ENCODE assay signal across 23 cellular contexts in the genomic region with DNA sequence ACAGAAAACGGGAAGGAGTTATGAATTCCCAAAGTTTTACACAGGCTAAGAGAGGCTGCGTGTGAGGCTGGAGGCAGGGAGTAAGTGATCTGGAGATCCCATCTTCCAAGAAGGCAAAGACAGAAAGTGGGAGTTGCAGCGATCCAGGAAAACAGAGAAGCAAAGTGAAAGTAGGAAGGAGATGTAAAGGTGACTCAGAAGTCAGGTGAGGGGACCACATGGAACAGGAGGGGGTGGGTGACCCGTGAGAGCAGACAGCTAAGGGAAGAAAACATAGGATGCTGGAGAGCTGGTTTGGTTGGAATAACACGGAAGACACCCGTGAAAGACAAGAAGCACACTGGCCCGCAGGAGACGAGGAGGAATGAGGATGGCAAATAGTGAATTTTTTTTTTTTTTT. TPM values are rescaled to one million over a fixed set of nuclear protein-coding genes. Genes with fewer than 3 reads are reported as not detected.
"Had no signal": no experiment of that assay in that cellular context is flagged by ENCODE, and none has a peak within 500 bp of the region (broad histone marks: within the 10 kb centered on the region; RNA-seq: fewer than 3 reads in every experiment).

No MANE protein-coding gene starts in this region.

- H3K27ac Mint-ChIP-seq: dendritic cell treated with granulocyte-macrophage colony-stimulating factor and Interleukin-4, amounts not matched to agents 40 ng/mL and 50 ng/mL, for 4 days; nephron; stimulated activated naive CD8-positive, alpha-beta T cell treated with anti-CD3 and anti-CD28 coated beads, Interleukin-15, amount 100 ng/mL, for 72 hours had no signal

- H3K9me3 Mint-ChIP-seq: dendritic cell treated with granulocyte-macrophage colony-stimulating factor and Interleukin-4, amounts not matched to agents 40 ng/mL and 50 ng/mL, for 4 days; naive B cell; nephron; stimulated activated naive B cell treated with anti-CD40 and anti-IgM and Interleukin-4, amounts not matched to agents 10 μg/mL and 1 μg/mL and 100 μg/mL, for 72 hours; stimulated activated naive CD8-positive, alpha-beta T cell treated with anti-CD3 and anti-CD28 coated beads, Interleukin-15, amount 100 ng/mL, for 72 hours had no signal

- DNase-seq: erythroblast; foreskin melanocyte; heart left ventricle; hippocampal formation; mesendoderm; naive B cell; right lobe of liver; stimulated activated CD4-positive, alpha-beta T cell treated with anti-CD3 and anti-CD28 coated beads, Interleukin-1b, Interleukin-23, amount 100 ng/mL, for 48 hours; stimulated activated CD4-positive, alpha-beta T cell treated with anti-CD3 and anti-CD28 coated beads, Interleukin-4, amount 100 ng/mL, for 24 hours; stimulated activated naive B cell treated with anti-CD40 and anti-IgM and Interleukin-4, amounts not matched to agents 10 μg/mL and 1 μg/mL and 100 μg/mL, for 72 hours; stimulated activated naive CD8-positive, alpha-beta T cell treated with anti-CD3 and anti-CD28 coated beads, Interleukin-15, amount 100 ng/mL, for 72 hours; testis had no signal

- H3K27ac ChIP-seq: heart left ventricle, parathyroid adenoma, prostate gland, right lobe of liver, testis, tibial nerve had no signal

- H3K27me3 Mint-ChIP-seq: naive B cell; stimulated activated naive B cell treated with anti-CD40 and anti-IgM and Interleukin-4, amounts not matched to agents 10 μg/mL and 1 μg/mL and 100 μg/mL, for 72 hours; stimulated activated naive CD8-positive, alpha-beta T cell treated with anti-CD3 and anti-CD28 coated beads, Interleukin-15, amount 100 ng/mL, for 72 hours had no signal

- H3K4me3 Mint-ChIP-seq: dendritic cell treated with granulocyte-macrophage colony-stimulating factor and Interleukin-4, amounts not matched to agents 40 ng/mL and 50 ng/mL, for 4 days; nephron; stimulated activated naive B cell treated with anti-CD40 and anti-IgM and Interleukin-4, amounts not matched to agents 10 μg/mL and 1 μg/mL and 100 μg/mL, for 72 hours; stimulated activated naive CD8-positive, alpha-beta T cell treated with anti-CD3 and anti-CD28 coated beads, Interleukin-15, amount 100 ng/mL, for 72 hours had no signal

RNA-seq across cellular contexts. Expression of gene ALOX12, which starts 1.3 kb away (rescaled TPM):
- total RNA-seq: endothelial cell of umbilical vein, lung microvascular endothelial cell, renal cortical epithelial cell, subcutaneous adipose tissue, tibial nerve, urinary bladder had no signal

RNA-seq across cellular contexts. Expression of gene SLC16A11, which starts 46.7 kb away (rescaled TPM):
- total RNA-seq: kidney epithelial cell, renal cortical epithelial cell, urinary bladder had no signal
